Comparison of ENCODE assay signal across 1 cellular context in genomic region chr20:324177-325042, GRCh38.
TF ChIP-seq lines count a peak whose summit lies in the region.

No MANE protein-coding gene starts in this region.

TF ChIP-seq in K562, 482 proteins besides CTCF, POLR2A, EP300 and RAD21 (continued from another document and continues in another):
- TF ChIP-seq KLF10 (CRISPR knock-in tag; IDR thresholded peaks at IDR 0.05) (no peak), TCF7 (IDR thresholded peaks at IDR 0.05; ENCODE audit: borderline replicate concordance) (no peak), ZNF217 (CRISPR knock-in tag; IDR thresholded peaks at IDR 0.05) (no peak; the same call in 1 of the 2 replicates), ZNF121 (CRISPR knock-in tag; conservative IDR thresholded peaks at IDR 0.05) (no peak), PHF8 (IDR thresholded peaks at IDR 0.05; ENCODE audit: borderline replicate concordance, low read length) (peak; percentile 67; the same call in 1 of the 2 replicates), HDAC3 (IDR thresholded peaks at IDR 0.05; ENCODE audit: borderline replicate concordance, partially characterized antibody) (no peak), HMBOX1 (IDR thresholded peaks at IDR 0.05) (no peak), KLF6 (CRISPR knock-in tag; IDR thresholded peaks at IDR 0.05; ENCODE audit: borderline replicate concordance) (no peak), ZBTB9 (CRISPR knock-in tag; IDR thresholded peaks at IDR 0.05) (no peak), RAD51 (IDR thresholded peaks at IDR 0.05; ENCODE audit: borderline replicate concordance, low read depth) (peak; percentile 41), HNRNPLL (IDR thresholded peaks at IDR 0.05; ENCODE audit: low read depth, low read length, poor library complexity, severe bottlenecking) (peak; percentile 12), ZBTB33 (CRISPR knock-in tag; IDR thresholded peaks at IDR 0.05) (peak; percentile 79), STAT5A (IDR thresholded peaks at IDR 0.05; ENCODE audit: borderline replicate concordance, low read length) (no peak), EP400 (IDR thresholded peaks at IDR 0.05) (peak; percentile 90), NFIX (CRISPR knock-in tag; IDR thresholded peaks at IDR 0.05; ENCODE audit: low read depth) (no peak), E4F1 (CRISPR knock-in tag; IDR thresholded peaks at IDR 0.05; ENCODE audit: borderline replicate concordance) (no peak), MEIS2 (IDR thresholded peaks at IDR 0.05; ENCODE audit: partially characterized antibody) (no peak), KAT8 (IDR thresholded peaks at IDR 0.05; ENCODE audit: low read depth) (no peak), MXD1 (CRISPR knock-in tag; IDR thresholded peaks at IDR 0.05; ENCODE audit: borderline replicate concordance, poor library complexity, severe bottlenecking) (peak; percentile 68), THRA (IDR thresholded peaks at IDR 0.05) (no peak), GTF2F1 (IDR thresholded peaks at IDR 0.05; ENCODE audit: low read depth, low read length) (no peak), ZNF318 (IDR thresholded peaks at IDR 0.05; ENCODE audit: borderline replicate concordance in 1 of 2, low read depth in 1 of 2) (no peak), E2F6 (IDR thresholded peaks at IDR 0.05; ENCODE audit: borderline replicate concordance in 1 of 2, extremely low read depth in 1 of 2, insufficient read depth in 1 of 2, insufficient read length in 1 of 2, low read depth in 1 of 2, low read length in 1 of 2, poor library complexity in 1 of 2, severe bottlenecking in 1 of 2) (peak; percentile 87 to 94), PTRF (tag; IDR thresholded peaks at IDR 0.05) (no peak), FOS (IDR thresholded peaks at IDR 0.05; ENCODE audit: extremely low read depth, insufficient read length) (no peak), AFF1 (IDR thresholded peaks at IDR 0.05; ENCODE audit: low read depth in 1 of 2, partially characterized antibody in 2 of 2) (no peak), GATA2 (CRISPR knock-in tag; IDR thresholded peaks at IDR 0.05) (no peak), NR3C1 (CRISPR knock-in tag; IDR thresholded peaks at IDR 0.05) (peak; percentile 97), ZNF431 (CRISPR knock-in tag; IDR thresholded peaks at IDR 0.05) (peak; percentile 91), USF1 (CRISPR knock-in tag; IDR thresholded peaks at IDR 0.05) (peak; percentile 87), NEUROD1 (IDR thresholded peaks at IDR 0.05; ENCODE audit: borderline replicate concordance, low read depth, low read length, partially characterized antibody) (peak; percentile 18)
